In the genomic region with DNA sequence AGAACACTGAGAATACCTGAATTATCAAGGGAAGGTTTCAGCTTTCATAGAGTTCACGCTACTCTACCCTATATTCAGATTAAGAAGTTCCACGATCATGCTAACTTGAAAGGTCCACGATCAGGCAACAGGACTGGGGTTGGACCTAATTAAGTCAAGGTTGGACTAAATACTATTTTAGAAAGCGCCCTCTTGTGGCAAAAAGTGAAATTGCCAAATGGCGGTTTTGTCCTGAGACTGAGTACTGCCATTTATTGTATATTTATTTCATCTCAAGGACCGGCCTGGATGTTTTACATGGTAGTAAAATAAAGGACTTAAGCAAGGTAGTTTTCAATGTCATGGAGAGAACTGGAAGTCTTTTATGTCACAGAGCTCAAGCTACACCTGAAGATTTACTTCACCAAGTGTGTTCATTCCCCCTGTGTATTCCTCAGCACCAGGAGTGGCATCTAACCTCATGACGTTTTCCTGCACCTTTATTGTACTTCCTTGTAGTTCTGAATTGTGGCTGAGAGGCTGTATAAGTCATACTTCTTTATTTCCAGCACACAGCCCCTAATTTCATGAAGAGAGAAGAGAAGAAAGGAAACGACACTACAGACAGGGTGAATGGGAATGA, we compare ENCODE assay signal across 8 cellular contexts. TPM values are rescaled to one million over a fixed set of nuclear protein-coding genes. Genes with fewer than 3 reads are reported as not detected.
DNase-seq lines count a peak whose midpoint lies in the region; ATAC-seq and TF ChIP-seq lines count a peak whose summit lies in the region.

No MANE protein-coding gene starts in this region.

- H3K36me3 ChIP-seq in heart right ventricle, result no peaks in the 10 kb centered on the region
- H3K36me3 ChIP-seq in ascending aorta, result no peaks in the 10 kb centered on the region
- H3K36me3 ChIP-seq in kidney epithelial cell (ENCODE audit: control insufficient read depth, insufficient read depth, low read length), result no peaks in the 10 kb centered on the region

- WGBS in heart right ventricle, 2 donors, result 29 to 33% methylated on average over 8 of the region's 8 CpGs

- H3K9me3 ChIP-seq in heart right ventricle, result no peaks in the 10 kb centered on the region
- no peaks in the 10 kb centered on the region for H3K9me3 ChIP-seq in ascending aorta

- ATAC-seq in heart right ventricle (no peak), HG02938 (IDR thresholded peaks at IDR 0.05; ENCODE audit: unreplicated experiment) (no peak)

- TF ChIP-seq CTCF in heart right ventricle (IDR thresholded peaks at IDR 0.05), result peak; percentile 31 to 82 (median 69)
- TF ChIP-seq CTCF in ascending aorta (IDR thresholded peaks at IDR 0.05), result peak in 2 of 3 experiments; percentile 44 to 64
- TF ChIP-seq CTCF in kidney epithelial cell (IDR thresholded peaks at IDR 0.05; ENCODE audit: insufficient read depth, low read length, poor library complexity, severe bottlenecking), result peak; percentile 71

- in situ Hi-C loops in KBM-7 (cut with MboI; ENCODE audit: low pct_unique_long_range_greater_than_20kb, low sequenced_read_pairs), result no loop called here

- DNase-seq in heart right ventricle (peak in 1 of 2 donors; percentile 23), cardiac septum (ENCODE audit: low spot score) (no peak), KBM-7 (peak; percentile 65), SW480 (ENCODE audit: low spot score) (peak; percentile 59), ascending aorta (ENCODE audit: low spot score in 2 of 2) (no peak), kidney epithelial cell (ENCODE audit: low read depth) (no peak)
- DNase-seq in stimulated activated CD4-positive, alpha-beta T cell treated with anti-CD3 and anti-CD28 coated beads, TNF-alpha, amount 100 ng/mL, for 24 hours (ENCODE audit: low read depth in 3 of 3), result peak; percentile 16 to 48 (median 37)

- intact Hi-C loops in heart right ventricle (cut with DNase I) (loop anchor here in 8 of 10 donors (5.0 to 10.0 kb wide), 4 partner anchors 119 to 812 kb away; no protein-coding TSS in a partner anchor), cardiac septum (cut with DNase I) (loop anchor here (5.0 kb wide), 1 partner anchor 812 kb away; no protein-coding TSS in a partner anchor), ascending aorta (cut with DNase I) (loop anchor here (5.0 kb wide), 1 partner anchor 812 kb away; no protein-coding TSS in a partner anchor)

- no peaks in the 10 kb centered on the region for H3K4me1 ChIP-seq in heart right ventricle
- H3K4me1 ChIP-seq in ascending aorta, result no peaks in the 10 kb centered on the region

- H3K27ac ChIP-seq in heart right ventricle (no peak overlapping the region), ascending aorta (no peak overlapping the region)

- H3K27me3 ChIP-seq in heart right ventricle (peaks cover 0 to 22% (median 0%) of the 10 kb centered on the region in 7 donors), ascending aorta (no peaks in the 10 kb centered on the region), kidney epithelial cell (ENCODE audit: control insufficient read depth, insufficient read depth, low read length) (no peaks in the 10 kb centered on the region)

- H3K4me3 ChIP-seq in heart right ventricle, result no peak overlapping the region
- H3K4me3 ChIP-seq in ascending aorta, result no peak overlapping the region
- H3K4me3 ChIP-seq in kidney epithelial cell (ENCODE audit: low read depth, low read length), result no peak overlapping the region

RNA-seq across cellular contexts. Expression of gene SRD5A2, which starts 56.8 kb away (rescaled TPM):
- total RNA-seq in heart right ventricle (not detected), cardiac septum (not detected), ascending aorta (not detected), kidney epithelial cell (under 0.01 and 0.17 TPM in 2 replicates)
- under 1 TPM in 1 of 2 donors, not detected in 1; under 0.01 TPM for polyA plus RNA-seq in heart right ventricle

Comparison
In these comparisons a context has a peak if more than half of its experiments do, and no peak if none do; other contexts are left out.
1. DNase-seq: peak in KBM-7 (single experiment), SW480 (single experiment) and stimulated activated CD4-positive, alpha-beta T cell treated with anti-CD3 and anti-CD28 coated beads, TNF-alpha, amount 100 ng/mL, for 24 hours (3 of 3); none in cardiac septum (single experiment), ascending aorta (0 of 2) and kidney epithelial cell (single experiment).
2. Peak in every context shown above with its lines, with median percentiles within 50 percentile points of each other: CTCF ChIP-seq.